22 cellular contexts compared by ENCODE assay signal in genomic region chr2:65754219-65754618, GRCh38.
DNase-seq lines count a peak whose midpoint lies in the region; TF ChIP-seq lines count a peak whose summit lies in the region.
"Had no signal": no experiment of that assay in that cellular context is flagged by ENCODE, and none has a peak within 500 bp of the region (broad histone marks: within the 10 kb centered on the region; RNA-seq: fewer than 3 reads in every experiment).

No MANE protein-coding gene starts in this region.

- H3K4me3 ChIP-seq in epithelial cell of esophagus (ENCODE audit: low read length), result no peak overlapping the region
- H3K4me3 ChIP-seq: HAP-1, left lung, Peyer's patch, SK-N-MC, thyroid gland had no signal

- DNase-seq in G401 (ENCODE audit: low spot score) (peak; percentile 80), SK-MEL-5 (ENCODE audit: low read depth, low spot score) (peak; percentile 18), epithelial cell of esophagus (ENCODE audit: low read depth) (peak; percentile 36), non-pigmented ciliary epithelial cell (ENCODE audit: low read depth) (peak; percentile 10), NCI-H774 (lab: John Stamatoyannopoulos, UW) (no peak), NCI-H128 (lab: John Stamatoyannopoulos, UW; ENCODE audit: unreplicated experiment) (no peak), activated gamma-delta T cell treated with Interleukin-2 at 50 U/mL for 16 hours (no peak)
- DNase-seq: activated CD4-positive, alpha-beta T cell treated with anti-CD3 and anti-CD28 coated beads for 48 hours; activated T-cell treated with anti-CD3 and anti-CD28 coated beads, Interleukin-2, amount 50 U/mL, for 24 hours; foreskin fibroblast; left lung; naive thymus-derived CD4-positive, alpha-beta T cell; NCI-H1092 treated with DMSO at 0.1 percent for 48 hours; NCI-H2029 treated with DMSO at 0.1 percent for 48 hours; NK-92 treated with Interleukin-12 subunit alpha and Interleukin-12 subunit beta, amount 100 ng/mL, for 24 hours; Peyer's patch; retina; stimulated activated CD4-positive, alpha-beta T cell treated with anti-CD3 and anti-CD28 coated beads, Interleukin-12 subunit alpha, Interleukin-12 subunit beta, amount 100 ng/mL, for 4 hours; stimulated activated CD4-positive, alpha-beta T cell treated with anti-CD3 and anti-CD28 coated beads, Interleukin-4, amount 100 ng/mL, for 24 hours; thyroid gland had no signal

- in situ Hi-C loops in G401 (cut with HindIII; ENCODE audit: low sequenced_read_pairs) (no loop called here), SK-MEL-5 (cut with HindIII; ENCODE audit: low pct_unique_long_range_greater_than_20kb, low sequenced_read_pairs) (no loop called here)

- no peak for TF ChIP-seq CTCF in epithelial cell of esophagus (IDR thresholded peaks at IDR 0.05; ENCODE audit: insufficient read depth, low read depth, low read length, missing control alignments)

Comparison
In these comparisons a context has a peak if more than half of its experiments do, and no peak if none do; other contexts are left out.
1. DNase-seq: peak in G401 (single experiment), SK-MEL-5 (single experiment), epithelial cell of esophagus (single experiment) and non-pigmented ciliary epithelial cell (single experiment); none in NCI-H774 (single experiment), NCI-H128 (single experiment) and activated gamma-delta T cell treated with Interleukin-2 at 50 U/mL for 16 hours (single experiment).